9 cellular contexts compared by ENCODE assay signal in the genomic region with DNA sequence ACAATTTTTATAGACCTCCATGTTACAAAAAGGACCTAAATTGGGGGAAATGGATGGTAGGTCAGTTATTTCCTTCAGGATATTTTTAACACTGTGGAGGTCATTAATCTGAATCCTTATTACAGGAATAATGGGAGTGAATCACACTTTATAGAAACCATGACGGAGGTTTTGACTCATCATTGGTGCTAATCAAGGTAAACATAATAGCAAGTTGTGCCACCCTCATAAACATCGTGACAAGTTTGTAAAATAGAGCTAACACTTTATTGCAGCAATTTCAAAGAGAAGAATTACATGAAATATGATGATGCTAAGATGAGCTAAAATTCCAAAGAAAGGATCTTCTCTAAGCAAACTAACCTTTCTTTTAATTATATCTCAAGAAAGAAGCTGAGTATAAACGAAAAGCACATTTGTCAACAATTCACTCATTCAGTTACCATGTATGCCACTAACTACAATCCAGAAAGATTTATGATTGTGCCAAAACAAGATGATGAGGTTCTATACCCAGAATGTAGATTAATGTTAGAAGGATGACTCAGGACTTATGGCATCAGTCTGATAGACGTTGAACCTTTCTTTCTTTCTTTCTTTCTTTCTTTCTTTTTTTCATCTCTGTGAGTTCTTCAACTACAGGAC. TPM values are rescaled to one million over a fixed set of nuclear protein-coding genes. Genes with fewer than 3 reads are reported as not detected.
DNase-seq lines count a peak whose midpoint lies in the region; ATAC-seq and TF ChIP-seq lines count a peak whose summit lies in the region.
"Had no signal": no experiment of that assay in that cellular context is flagged by ENCODE, and none has a peak within 500 bp of the region (broad histone marks: within the 10 kb centered on the region; RNA-seq: fewer than 3 reads in every experiment).

No MANE protein-coding gene starts in this region.

- H3K27ac ChIP-seq in subcutaneous abdominal adipose tissue (ENCODE audit: low read depth, low read length) (peak overlapping the region; percentile 71), upper lobe of right lung (no peak overlapping the region)

- no peaks in the 10 kb centered on the region for H3K27me3 Mint-ChIP-seq in activated naive CD4-positive, alpha-beta T cell treated with anti-CD3 and anti-CD28 coated beads, Interleukin-2, amount 10 ng/mL, durations not matched to agents 7 days and 5 days
- H3K27me3 Mint-ChIP-seq in activated T-helper 17 cell treated with anti-CD3 and anti-CD28 coated beads, Interleukin-2, amount 50 U/mL, for 72 hours: no peaks in the 10 kb centered on the region
- H3K27me3 Mint-ChIP-seq: B cell had no signal

- peaks cover 18% of the 10 kb centered on the region for H3K36me3 Mint-ChIP-seq in activated naive CD4-positive, alpha-beta T cell treated with anti-CD3 and anti-CD28 coated beads, Interleukin-2, amount 10 ng/mL, durations not matched to agents 7 days and 5 days
- peaks cover 53% of the 10 kb centered on the region for H3K36me3 Mint-ChIP-seq in activated T-helper 17 cell treated with anti-CD3 and anti-CD28 coated beads, Interleukin-2, amount 50 U/mL, for 72 hours (ENCODE audit: low read depth)

- peaks cover 3 to 24% (median 18%) of the 10 kb centered on the region in 5 donors for H3K4me1 ChIP-seq in subcutaneous abdominal adipose tissue (ENCODE audit: control insufficient read depth in 5 of 5, insufficient read depth in 5 of 5, low read length in 5 of 5)
- H3K4me1 ChIP-seq in upper lobe of right lung: peaks cover 38% of the 10 kb centered on the region

- H3K9ac ChIP-seq in subcutaneous abdominal adipose tissue (ENCODE audit: low read length in 5 of 5): no peak overlapping the region

- ATAC-seq in activated T-helper 17 cell treated with anti-CD3 and anti-CD28 coated beads, Interleukin-2, amount 50 U/mL, for 72 hours (replicated peaks): peak; percentile 74
- no peak for ATAC-seq in HG03571 (IDR thresholded peaks at IDR 0.05; ENCODE audit: unreplicated experiment)
- no peak for ATAC-seq in upper lobe of right lung

- H3K27me3 ChIP-seq in subcutaneous abdominal adipose tissue (ENCODE audit: control insufficient read depth in 5 of 5, insufficient read depth in 4 of 5, low read length in 5 of 5) (no peaks in the 10 kb centered on the region), upper lobe of right lung (no peaks in the 10 kb centered on the region)

- H3K9me3 ChIP-seq in subcutaneous abdominal adipose tissue (ENCODE audit: control insufficient read depth in 5 of 5, low read length in 5 of 5) (no peaks in the 10 kb centered on the region), upper lobe of right lung (no peaks in the 10 kb centered on the region)

- CTCF ChIA-PET in activated naive CD4-positive, alpha-beta T cell treated with anti-CD3 and anti-CD28 coated beads, Interleukin-2, amount 10 ng/mL, durations not matched to agents 7 days and 5 days (lab: Charles Lee): no interaction called here

- no peak for TF ChIP-seq CTCF in upper lobe of right lung (IDR thresholded peaks at IDR 0.05)

- H3K4me3 ChIP-seq in subcutaneous abdominal adipose tissue (ENCODE audit: low read depth in 1 of 5, low read length in 5 of 5) (no peak overlapping the region), upper lobe of right lung (no peak overlapping the region)

- H3K27ac Mint-ChIP-seq in activated naive CD4-positive, alpha-beta T cell treated with anti-CD3 and anti-CD28 coated beads, Interleukin-2, amount 10 ng/mL, durations not matched to agents 7 days and 5 days: peak overlapping the region; percentile 15
- H3K27ac Mint-ChIP-seq in activated T-helper 17 cell treated with anti-CD3 and anti-CD28 coated beads, Interleukin-2, amount 50 U/mL, for 72 hours: peak overlapping the region; percentile 98
- H3K27ac Mint-ChIP-seq: B cell had no signal

- no peak for DNase-seq in activated naive CD4-positive, alpha-beta T cell treated with anti-CD3 and anti-CD28 coated beads, Interleukin-2, amount 10 ng/mL, durations not matched to agents 7 days and 5 days
- DNase-seq in activated naive CD4-positive, alpha-beta T cell treated with Interleukin-2 at 50 U/mL for 16 hours: no peak
- DNase-seq in fibroblast of peridontal ligament (ENCODE audit: extremely low read depth) (peak; percentile 64), NCI-H2029 (lab: John Stamatoyannopoulos, UW) (no peak), upper lobe of right lung (no peak)

- H3K9me3 Mint-ChIP-seq in activated naive CD4-positive, alpha-beta T cell treated with anti-CD3 and anti-CD28 coated beads, Interleukin-2, amount 10 ng/mL, durations not matched to agents 7 days and 5 days: no peaks in the 10 kb centered on the region
- peaks cover 3% of the 10 kb centered on the region for H3K9me3 Mint-ChIP-seq in activated T-helper 17 cell treated with anti-CD3 and anti-CD28 coated beads, Interleukin-2, amount 50 U/mL, for 72 hours

- intact Hi-C loops in upper lobe of right lung (cut with DNase I): no loop called here

- H3K4me1 Mint-ChIP-seq in activated naive CD4-positive, alpha-beta T cell treated with anti-CD3 and anti-CD28 coated beads, Interleukin-2, amount 10 ng/mL, durations not matched to agents 7 days and 5 days: peaks cover 59% of the 10 kb centered on the region
- H3K4me1 Mint-ChIP-seq in activated T-helper 17 cell treated with anti-CD3 and anti-CD28 coated beads, Interleukin-2, amount 50 U/mL, for 72 hours: peaks cover 53% of the 10 kb centered on the region

- H3K4me3 Mint-ChIP-seq in activated naive CD4-positive, alpha-beta T cell treated with anti-CD3 and anti-CD28 coated beads, Interleukin-2, amount 10 ng/mL, durations not matched to agents 7 days and 5 days: no peak overlapping the region
- peak overlapping the region; percentile 80 for H3K4me3 Mint-ChIP-seq in activated T-helper 17 cell treated with anti-CD3 and anti-CD28 coated beads, Interleukin-2, amount 50 U/mL, for 72 hours
- H3K4me3 Mint-ChIP-seq: B cell had no signal

- no peaks in the 10 kb centered on the region for H3K36me3 ChIP-seq in subcutaneous abdominal adipose tissue (ENCODE audit: control insufficient read depth in 5 of 5, insufficient read depth in 5 of 5, low read length in 5 of 5)
- H3K36me3 ChIP-seq in upper lobe of right lung: no peaks in the 10 kb centered on the region

RNA-seq across cellular contexts. Expression of a gene that starts 23.5 kb away (rescaled TPM):
- total RNA-seq in activated T-helper 17 cell treated with anti-CD3 and anti-CD28 coated beads, Interleukin-2, amount 50 U/mL, for 72 hours: 100 to 1,000 TPM; 124 to 255 TPM
- total RNA-seq in upper lobe of right lung: 71.0 TPM

RNA-seq across cellular contexts. Expression of a gene that starts 35.6 kb away (rescaled TPM):
- total RNA-seq in activated T-helper 17 cell treated with anti-CD3 and anti-CD28 coated beads, Interleukin-2, amount 50 U/mL, for 72 hours: 100 to 1,000 TPM; 133 to 305 TPM
- 42.0 TPM for total RNA-seq in upper lobe of right lung

RNA-seq across cellular contexts. Expression of a gene that starts 58.4 kb away (rescaled TPM):
- total RNA-seq in activated T-helper 17 cell treated with anti-CD3 and anti-CD28 coated beads, Interleukin-2, amount 50 U/mL, for 72 hours: 10 to 100 TPM; 19.6 to 24.5 TPM
- 30.9 TPM for total RNA-seq in upper lobe of right lung
